Comparison of ENCODE assay signal across 20 cellular contexts in genomic region chr11:78426845-78427244, GRCh38.
"Had no signal": no experiment of that assay in that cellular context is flagged by ENCODE, and none has a peak within 500 bp of the region (broad histone marks: within the 10 kb centered on the region; RNA-seq: fewer than 3 reads in every experiment).

No MANE protein-coding gene starts in this region.

- H3K36me3 ChIP-seq: adrenal gland, left ventricle myocardium inferior, ovary, tibial artery, uterus had no signal

- H3K4me3 ChIP-seq: adrenal gland, gastroesophageal sphincter, ovary, tibial artery, uterus had no signal

- H3K9me3 Mint-ChIP-seq: activated naive CD4-positive, alpha-beta T cell treated with anti-CD3 and anti-CD28 coated beads for 36 hours had no signal

- DNase-seq: activated CD4-positive, alpha-beta T cell treated with anti-CD3 and anti-CD28 coated beads for 36 hours; activated CD8-positive, alpha-beta memory T cell treated with anti-CD3 and anti-CD28 coated beads, Interleukin-2, amount 50 U/mL, for 48 hours; activated CD8-positive, alpha-beta T cell treated with anti-CD3 and anti-CD28 coated beads, Interleukin-2, amount 10 ng/mL, durations not matched to agents 7 days and 5 days; activated naive CD4-positive, alpha-beta T cell treated with anti-CD3 and anti-CD28 coated beads for 36 hours; adrenal gland; caudate nucleus; cortex of kidney; effector memory CD4-positive, alpha-beta T cell; kidney; left ventricle myocardium inferior; mesenchymal stem cell; ovary; stimulated activated CD4-positive, alpha-beta T cell treated with anti-CD3 and anti-CD28 coated beads, Interleukin-4, amount 100 ng/mL, for 1 hour; stimulated activated CD8-positive, alpha-beta memory T cell treated with anti-CD3 and anti-CD28 coated beads, Interleukin-4, amount 100 ng/mL, for 48 hours; T1000; tibial artery; uterus had no signal

- H3K27ac Mint-ChIP-seq: activated CD8-positive, alpha-beta T cell treated with anti-CD3 and anti-CD28 coated beads, Interleukin-2, amount 10 ng/mL, durations not matched to agents 7 days and 5 days had no signal

- ATAC-seq: activated CD8-positive, alpha-beta T cell treated with anti-CD3 and anti-CD28 coated beads, Interleukin-2, amount 10 ng/mL, durations not matched to agents 7 days and 5 days; gastroesophageal sphincter had no signal

- H3K27me3 ChIP-seq: adrenal gland, gastroesophageal sphincter, ovary, tibial artery, uterus had no signal

- H3K27ac ChIP-seq: epithelial cell of prostate, gastroesophageal sphincter, left ventricle myocardium inferior, tibial artery, VCaP had no signal

- H3K9me3 ChIP-seq: adrenal gland, gastroesophageal sphincter, left ventricle myocardium inferior, ovary, tibial artery, uterus had no signal

- H3K4me3 Mint-ChIP-seq: activated CD8-positive, alpha-beta T cell treated with anti-CD3 and anti-CD28 coated beads, Interleukin-2, amount 10 ng/mL, durations not matched to agents 7 days and 5 days; activated naive CD4-positive, alpha-beta T cell treated with anti-CD3 and anti-CD28 coated beads for 36 hours had no signal

- FAIRE-seq: kidney had no signal
